ENCODE assay signal across 11 cellular contexts in the genomic region with DNA sequence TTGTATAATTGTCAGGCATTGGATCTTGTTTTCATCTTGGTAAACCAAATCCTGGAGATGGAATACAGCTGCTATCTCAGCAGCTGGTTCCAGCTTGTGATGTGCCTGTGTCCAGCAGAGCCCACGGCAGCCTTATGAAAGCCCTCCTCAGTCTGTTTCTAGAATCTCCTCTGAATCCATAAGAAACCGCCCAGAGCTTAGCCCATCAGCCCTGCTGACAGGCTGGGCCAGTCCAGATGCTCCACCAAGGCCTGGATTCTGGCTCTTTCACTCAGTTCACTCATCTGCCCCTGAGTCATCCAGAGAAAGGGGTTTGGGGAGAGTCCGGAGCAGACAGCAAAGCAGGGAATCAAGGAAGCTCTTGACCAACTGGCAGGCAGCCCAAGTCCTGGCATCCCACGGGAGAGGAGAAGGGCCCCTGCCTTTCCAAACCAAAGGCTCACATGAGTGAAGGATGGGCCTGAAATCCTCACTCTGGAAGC. TPM values are rescaled to one million over a fixed set of nuclear protein-coding genes. Genes with fewer than 3 reads are reported as not detected.
DNase-seq lines count a peak whose midpoint lies in the region; ATAC-seq and TF ChIP-seq lines count a peak whose summit lies in the region.
"Had no signal": no experiment of that assay in that cellular context is flagged by ENCODE, and none has a peak within 500 bp of the region (broad histone marks: within the 10 kb centered on the region; RNA-seq: fewer than 3 reads in every experiment).

No MANE protein-coding gene starts in this region.

- TF ChIP-seq POLR2A in testis (IDR thresholded peaks at IDR 0.05) = no peak

- intact Hi-C loops in upper lobe of right lung (cut with DNase I) (no loop called here), testis (cut with DNase I; ENCODE audit: low total_unique reads) (no loop called here)

- H3K27ac ChIP-seq in upper lobe of right lung (no peak overlapping the region), testis (no peak overlapping the region)

- H3K4me1 ChIP-seq in upper lobe of right lung (peaks cover 22% of the 10 kb centered on the region), testis (peaks cover 17% of the 10 kb centered on the region)

- H3K36me3 ChIP-seq in upper lobe of right lung (no peaks in the 10 kb centered on the region), testis (ENCODE audit: low read depth, missing control alignments) (no peaks in the 10 kb centered on the region)

- no peaks in the 10 kb centered on the region for H3K9me3 ChIP-seq in upper lobe of right lung
- H3K9me3 ChIP-seq in testis = no peaks in the 10 kb centered on the region

- 73 to 75% methylated on average over 4 of the region's 4 CpGs for WGBS in testis, 2 donors

- ATAC-seq in upper lobe of right lung = no peak

- TF ChIP-seq CTCF in upper lobe of right lung (IDR thresholded peaks at IDR 0.05) = no peak
- TF ChIP-seq CTCF in testis (IDR thresholded peaks at IDR 0.05) = no peak

- H3K27me3 ChIP-seq in upper lobe of right lung = no peaks in the 10 kb centered on the region
- no peaks in the 10 kb centered on the region for H3K27me3 ChIP-seq in testis

- DNase-seq in M059J (ENCODE audit: low read depth) (peak; percentile 81), epidermal melanocyte (ENCODE audit: insufficient read length, low spot score) (peak; percentile 56), left kidney (ENCODE audit: low read depth, low spot score) (peak; percentile 63), upper lobe of right lung (peak; percentile 37), NCI-H2171 treated with DMSO at 0.1 percent for 48 hours (lab: John Stamatoyannopoulos, UW) (no peak), testis (no peak)
- no peak for DNase-seq in stimulated activated CD4-positive, alpha-beta T cell treated with anti-CD3 and anti-CD28 coated beads, Interleukin-1b, Interleukin-23, amount 100 ng/mL, for 48 hours
- DNase-seq: activated CD4-positive, alpha-beta memory T cell treated with anti-CD3 and anti-CD28 coated beads, Interleukin-2, amount 10 ng/mL, durations not matched to agents 7 days and 5 days; activated naive CD8-positive, alpha-beta T cell treated with anti-CD3 and anti-CD28 coated beads, Interleukin-2, amount 10 ng/mL, durations not matched to agents 7 days and 5 days; kidney glomerular epithelial cell; T-helper 1 cell had no signal

- H3K4me3 ChIP-seq in upper lobe of right lung (no peak overlapping the region), testis (no peak overlapping the region)

RNA-seq across cellular contexts. Expression of a gene that starts 45.6 kb away (rescaled TPM):
- total RNA-seq in M059J (2014; rRNA removed; shearing (Covaris generic)) = 16.3 and 43.1 TPM in 2 replicates
- total RNA-seq in upper lobe of right lung = 34.1 TPM
- 10 to 100 TPM; 52.5 to 56.8 TPM for total RNA-seq in testis
- polyA plus RNA-seq in testis (ENCODE audit: insufficient read depth, low read depth, low replicate concordance) = 22.0 TPM

Comparison
In these comparisons a context has a peak if more than half of its experiments do, and no peak if none do; other contexts are left out.
1. DNase-seq: peak in M059J (single experiment), epidermal melanocyte (single experiment), left kidney (single experiment) and upper lobe of right lung (single experiment); none in stimulated activated CD4-positive, alpha-beta T cell treated with anti-CD3 and anti-CD28 coated beads, Interleukin-1b, Interleukin-23, amount 100 ng/mL, for 48 hours (single experiment), NCI-H2171 treated with DMSO at 0.1 percent for 48 hours (single experiment) and testis (single experiment).